Comparison of ENCODE assay signal across 24 cellular contexts in the genomic region with DNA sequence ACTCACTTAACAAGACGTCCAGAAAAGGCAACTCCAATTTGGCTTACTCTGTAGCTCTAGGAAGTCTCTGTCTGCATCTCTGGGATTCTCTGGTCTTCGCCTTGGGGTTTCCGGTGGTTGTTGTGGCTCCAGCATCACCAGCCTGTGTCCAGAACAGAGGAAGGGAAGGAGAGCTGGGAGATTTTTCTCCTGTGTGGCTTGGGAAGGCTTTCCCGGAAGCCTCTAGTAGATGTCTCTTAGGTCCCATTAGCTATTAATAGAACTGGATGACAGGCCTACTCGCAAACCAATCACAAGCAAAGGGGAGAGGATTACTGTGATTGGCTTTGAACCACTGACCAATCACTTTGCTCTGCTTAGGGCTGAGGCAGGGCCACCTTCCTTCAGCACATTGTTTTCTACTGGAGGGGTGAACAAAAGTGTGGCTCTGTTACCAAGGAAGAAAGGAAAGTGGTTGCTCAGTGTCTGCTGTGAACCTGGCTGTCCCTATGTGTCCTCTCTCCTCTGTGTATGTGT.
DNase-seq lines count a peak whose midpoint lies in the region; ATAC-seq, FAIRE-seq and TF ChIP-seq lines count a peak whose summit lies in the region.
"Had no signal": no experiment of that assay in that cellular context is flagged by ENCODE, and none has a peak within 500 bp of the region (broad histone marks: within the 10 kb centered on the region; RNA-seq: fewer than 3 reads in every experiment).

No MANE protein-coding gene starts in this region.

- TF ChIP-seq CTCF in HepG2 (CRISPR knock-in tag; IDR thresholded peaks at IDR 0.05), result no peak
- TF ChIP-seq CTCF in right lobe of liver (IDR thresholded peaks at IDR 0.05), result no peak
- no peak for TF ChIP-seq CTCF in K562 (IDR thresholded peaks at IDR 0.05 in 2 of 3, conservative IDR thresholded peaks at IDR 0.05 in 1 of 3; ENCODE audit: insufficient read depth in 2 of 3, low read depth in 1 of 3, low read length in 3 of 3)
- TF ChIP-seq CTCF in GM20000 (IDR thresholded peaks at IDR 0.05; ENCODE audit: extremely low read depth, missing control alignments), result no peak

- H3K27ac ChIP-seq in HepG2 (ENCODE audit: extremely low read length, insufficient read depth, low read length) (no peak overlapping the region), right lobe of liver (no peak overlapping the region), K562 (ENCODE audit: extremely low read depth, low read depth, low read length) (no peak overlapping the region)
- H3K27ac ChIP-seq: GM23248 had no signal

- intact Hi-C loops in HepG2 (cut with micrococcal nuclease; ENCODE audit: unreplicated experiment), result no loop called here
- intact Hi-C loops in right lobe of liver (cut with DNase I), result no loop called here
- intact Hi-C loops in K562 (cut with micrococcal nuclease), result no loop called here

- H3K4me3 ChIP-seq in HepG2 (replicated peaks in 1 of 3; ENCODE audit: insufficient read depth in 1 of 3, low read depth in 2 of 3, low read length in 3 of 3) (no peak overlapping the region), right lobe of liver (no peak overlapping the region), K562 (no peak overlapping the region)
- H3K4me3 ChIP-seq: GM23248, HAP-1 had no signal

- H3K9me3 ChIP-seq in HepG2 (ENCODE audit: low read length) (peaks cover 15% of the 10 kb centered on the region), right lobe of liver (no peaks in the 10 kb centered on the region), K562 (replicated peaks; ENCODE audit: control insufficient read depth, insufficient read depth, low read depth, low read length) (no peaks in the 10 kb centered on the region)

- BruUV-seq in HepG2 (replicated peaks; lab: Mats Ljungman, UMichigan) (no TSS peak), K562 (replicated peaks; lab: Mats Ljungman, UMichigan) (no TSS peak)

- WGBS in HepG2 (ENCODE audit: low lambda C conversion rate), result 34% methylated on average over 5 of the region's 5 CpGs
- 50% methylated on average over 3 of the region's 5 CpGs for WGBS in right lobe of liver (ENCODE audit: insufficient coverage, low coverage, low lambda C conversion rate, missing lambda C conversion rate)
- WGBS in K562 (ENCODE audit: insufficient coverage, low coverage, missing lambda C conversion rate), result 0% methylated on average over 5 of the region's 5 CpGs

- POLR2A ChIA-PET in HepG2 (lab: Yijun Ruan, JAX), result no interaction called here
- POLR2A ChIA-PET in K562 (lab: Yijun Ruan, JAX), result no interaction called here

- no peak for TF ChIP-seq RAD21 in HepG2 (CRISPR knock-in tag; IDR thresholded peaks at IDR 0.05)
- no peak for TF ChIP-seq RAD21 in K562 (CRISPR knock-in tag; conservative IDR thresholded peaks at IDR 0.05 in 1 of 2, IDR thresholded peaks at IDR 0.05 in 1 of 2)

- DNase-seq in HepG2 (ENCODE audit: low spot score) (no peak), right lobe of liver (no peak), RKO (ENCODE audit: low spot score) (peak; percentile 8), K562 (ENCODE audit: extremely low read depth in 1 of 4, low spot score in 3 of 4) (no peak), pons (ENCODE audit: low spot score) (no peak), GM20000 (ENCODE audit: low spot score) (no peak)
- DNase-seq: DMS53; EL; GF-D8; GM23248; MM.1S; NCI-H1048; NCI-H1436; NCI-H1930; NCI-H69; NK-92 treated with Interleukin-12 subunit alpha and Interleukin-12 subunit beta, amount 100 ng/mL, for 24 hours; SHP77 had no signal

- CTCF ChIA-PET in HepG2 (lab: Yijun Ruan, JAX; ENCODE audit: low intra/inter-chr PET ratio, low total read pairs) (no interaction called here), K562 (lab: Yijun Ruan, JAX; ENCODE audit: low intra/inter-chr PET ratio) (no interaction called here)

- H2AFZ ChIP-seq in HepG2 (ENCODE audit: low read length), result no peak overlapping the region
- H2AFZ ChIP-seq in K562 (ENCODE audit: low read depth, low read length), result no peak overlapping the region
- H2AFZ ChIP-seq: GM23248 had no signal

- in situ Hi-C loops in HepG2 (cut with HindIII; ENCODE audit: extremely low pct_ligation_motif_present, low pct_unique_long_range_greater_than_20kb), result no loop called here
- in situ Hi-C loops in K562 (cut with MboI), result no loop called here

- H3K27me3 ChIP-seq in HepG2 (ENCODE audit: control insufficient read depth in 1 of 2, insufficient read depth in 2 of 2, low read length in 2 of 2) (peaks cover 4 to 17% of the 10 kb centered on the region in 2 experiments; a peak in 3 of 5 replicates), right lobe of liver (no peaks in the 10 kb centered on the region), K562 (ENCODE audit: control insufficient read depth in 2 of 2, insufficient read depth in 2 of 2, low read length in 2 of 2) (peaks cover 0 to 7% of the 10 kb centered on the region in 2 experiments; a peak in 1 of 5 replicates)

- H3K79me2 ChIP-seq in HepG2 (ENCODE audit: insufficient read depth, low read length) (no peaks in the 10 kb centered on the region), K562 (ENCODE audit: control insufficient read depth, insufficient read depth, low read length) (no peaks in the 10 kb centered on the region)

- H3K36me3 ChIP-seq in HepG2 (replicated peaks in 1 of 2; ENCODE audit: control insufficient read depth in 1 of 2, insufficient read depth in 2 of 2, low read length in 2 of 2), result no peaks in the 10 kb centered on the region
- H3K36me3 ChIP-seq in right lobe of liver, result no peaks in the 10 kb centered on the region
- no peaks in the 10 kb centered on the region for H3K36me3 ChIP-seq in K562 (ENCODE audit: control insufficient read depth, insufficient read depth, low read length)
- H3K36me3 ChIP-seq: HAP-1 had no signal

- H3K9me1 ChIP-seq in K562 (ENCODE audit: control insufficient read depth, insufficient read depth, low read length), result no peaks in the 10 kb centered on the region

- FAIRE-seq in HepG2 (lab: Jason Lieb, UNC) (no peak), K562 (lab: Jason Lieb, UNC) (no peak)
- FAIRE-seq: A204.1, D721Med, RCC 7860 had no signal

- H3K4me1 ChIP-seq in HepG2 (ENCODE audit: insufficient read depth, low read length) (peaks cover 6% of the 10 kb centered on the region), right lobe of liver (no peaks in the 10 kb centered on the region), K562 (replicated peaks in 1 of 2; ENCODE audit: control insufficient read depth in 2 of 2, insufficient read depth in 2 of 2, low read length in 2 of 2) (no peaks in the 10 kb centered on the region; a peak in 1 of 5 replicates)
- H3K4me1 ChIP-seq: HAP-1 had no signal

- no peak overlapping the region for H3K4me2 ChIP-seq in HepG2 (ENCODE audit: low read depth, low read length)
- H3K4me2 ChIP-seq in K562 (ENCODE audit: insufficient read depth, low read length), result no peak overlapping the region

- no peak for ATAC-seq in HepG2
- no peak for ATAC-seq in right lobe of liver
- no peak for ATAC-seq in K562
- no peak for ATAC-seq in GM18511 (IDR thresholded peaks at IDR 0.05; ENCODE audit: unreplicated experiment)
- ATAC-seq in GM19395 (IDR thresholded peaks at IDR 0.05; ENCODE audit: unreplicated experiment), result no peak
- ATAC-seq: SK-N-SH treated with all-trans-retinoic acid at 6 μM for 48 hours had no signal

- TF ChIP-seq EP300 in HepG2 (IDR thresholded peaks at IDR 0.05; ENCODE audit: low read depth in 2 of 2, low read length in 2 of 2) (no peak), HepG2 (CRISPR knock-in tag; IDR thresholded peaks at IDR 0.05; ENCODE audit: borderline replicate concordance) (no peak), K562 (IDR thresholded peaks at IDR 0.05; ENCODE audit: low read length) (no peak)

- H4K20me1 ChIP-seq in HepG2 (ENCODE audit: insufficient read depth, low read length), result no peaks in the 10 kb centered on the region
- H4K20me1 ChIP-seq in K562 (replicated peaks; ENCODE audit: control insufficient read depth, insufficient read depth, low read length), result no peaks in the 10 kb centered on the region; the same call in 1 of the 2 replicates

- H3K9ac ChIP-seq in HepG2 (ENCODE audit: insufficient read depth, low read depth, low read length) (no peak overlapping the region), K562 (ENCODE audit: insufficient read depth in 1 of 2, low read depth in 2 of 2, low read length in 2 of 2) (no peak overlapping the region)
- H3K9ac ChIP-seq: GM23248 had no signal

- TF ChIP-seq POLR2A in HepG2 (IDR thresholded peaks at IDR 0.05; ENCODE audit: insufficient read depth in 1 of 2, low read depth in 2 of 2, low read length in 2 of 2) (no peak), right lobe of liver (IDR thresholded peaks at IDR 0.05) (no peak), K562 (conservative IDR thresholded peaks at IDR 0.05) (no peak)

TF ChIP-seq in HepG2, 621 proteins besides CTCF, POLR2A, EP300 and RAD21:
- 0 out of 2 replicates have a peak, but pooled peaks have one; percentile 18 for TF ChIP-seq NFYB (CRISPR knock-in tag; IDR thresholded peaks at IDR 0.05)
- no peak for TF ChIP-seq ZNF296 (CRISPR knock-in tag; conservative IDR thresholded peaks at IDR 0.05)

TF ChIP-seq in K562, 482 proteins besides CTCF, POLR2A, EP300 and RAD21 (continues in another document):
- TF ChIP-seq ARNT (IDR thresholded peaks at IDR 0.05), result no peak
- no peak for TF ChIP-seq ZNF79 (CRISPR knock-in tag; IDR thresholded peaks at IDR 0.05; ENCODE audit: low read depth)
- TF ChIP-seq, protein P1, sequence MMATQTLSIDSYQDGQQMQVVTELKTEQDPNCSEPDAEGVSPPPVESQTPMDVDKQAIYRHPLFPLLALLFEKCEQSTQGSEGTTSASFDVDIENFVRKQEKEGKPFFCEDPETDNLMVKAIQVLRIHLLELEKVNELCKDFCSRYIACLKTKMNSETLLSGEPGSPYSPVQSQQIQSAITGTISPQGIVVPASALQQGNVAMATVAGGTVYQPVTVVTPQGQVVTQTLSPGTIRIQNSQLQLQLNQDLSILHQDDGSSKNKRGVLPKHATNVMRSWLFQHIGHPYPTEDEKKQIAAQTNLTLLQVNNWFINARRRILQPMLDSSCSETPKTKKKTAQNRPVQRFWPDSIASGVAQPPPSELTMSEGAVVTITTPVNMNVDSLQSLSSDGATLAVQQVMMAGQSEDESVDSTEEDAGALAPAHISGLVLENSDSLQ (IDR thresholded peaks at IDR 0.05), result 0 out of 2 replicates have a peak, but pooled peaks have one; percentile 20
